In the genomic region with DNA sequence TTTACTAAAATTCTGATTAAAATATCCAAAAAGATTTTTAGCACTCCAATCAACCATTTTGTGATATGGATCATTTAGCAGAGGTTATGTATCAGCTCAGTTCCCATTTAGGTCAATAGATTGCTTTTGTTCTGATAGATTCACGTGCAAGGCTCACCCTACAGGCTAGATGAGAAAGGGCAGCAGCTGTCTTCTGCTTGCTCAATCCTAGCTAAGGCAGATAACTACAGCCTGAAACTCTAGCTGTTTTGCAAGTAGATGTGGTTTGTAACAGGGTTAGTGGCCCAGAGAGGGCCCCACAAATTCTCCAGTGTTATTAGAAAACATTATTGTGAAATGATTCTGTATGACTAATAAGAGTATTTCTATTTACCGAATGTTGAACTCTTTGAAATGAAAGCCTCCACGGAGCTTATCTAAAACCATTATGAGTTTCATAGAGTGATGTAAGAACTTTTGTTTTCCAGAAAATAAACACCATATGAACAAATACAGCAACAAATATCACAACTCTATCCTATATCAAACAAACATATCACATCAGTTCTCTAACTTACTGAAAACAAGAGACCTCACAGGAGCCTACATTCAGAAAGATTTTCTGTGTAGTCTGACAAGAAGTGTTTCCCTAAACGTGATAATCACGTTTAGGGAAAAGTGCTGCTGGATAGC, we compare ENCODE assay signal across 1 cellular context.
TF ChIP-seq lines count a peak whose summit lies in the region.

No MANE protein-coding gene starts in this region.

TF ChIP-seq in WTC11, 78 proteins besides CTCF, POLR2A, EP300 and RAD21 (continued from another document):
- TF ChIP-seq STAT6 (CRISPR knock-in tag; conservative IDR thresholded peaks at IDR 0.05; ENCODE audit: low read depth) (no peak), ZNF138 (CRISPR knock-in tag; conservative IDR thresholded peaks at IDR 0.05) (no peak), ZNF671 (CRISPR knock-in tag; IDR thresholded peaks at IDR 0.05) (no peak), SMAD3 (CRISPR knock-in tag; IDR thresholded peaks at IDR 0.05; ENCODE audit: borderline replicate concordance) (no peak), ATF1 (CRISPR knock-in tag; IDR thresholded peaks at IDR 0.05) (no peak), ATF6 (CRISPR knock-in tag; IDR thresholded peaks at IDR 0.05) (no peak), ZNF416 (CRISPR knock-in tag; IDR thresholded peaks at IDR 0.05) (no peak), NFYB (CRISPR knock-in tag; conservative IDR thresholded peaks at IDR 0.05; ENCODE audit: low read depth) (no peak), HMGXB4 (CRISPR knock-in tag; IDR thresholded peaks at IDR 0.05) (no peak), RORB (CRISPR knock-in tag; IDR thresholded peaks at IDR 0.05) (no peak), EMX1 (CRISPR knock-in tag; IDR thresholded peaks at IDR 0.05) (no peak)
- TF ChIP-seq, protein P1, sequence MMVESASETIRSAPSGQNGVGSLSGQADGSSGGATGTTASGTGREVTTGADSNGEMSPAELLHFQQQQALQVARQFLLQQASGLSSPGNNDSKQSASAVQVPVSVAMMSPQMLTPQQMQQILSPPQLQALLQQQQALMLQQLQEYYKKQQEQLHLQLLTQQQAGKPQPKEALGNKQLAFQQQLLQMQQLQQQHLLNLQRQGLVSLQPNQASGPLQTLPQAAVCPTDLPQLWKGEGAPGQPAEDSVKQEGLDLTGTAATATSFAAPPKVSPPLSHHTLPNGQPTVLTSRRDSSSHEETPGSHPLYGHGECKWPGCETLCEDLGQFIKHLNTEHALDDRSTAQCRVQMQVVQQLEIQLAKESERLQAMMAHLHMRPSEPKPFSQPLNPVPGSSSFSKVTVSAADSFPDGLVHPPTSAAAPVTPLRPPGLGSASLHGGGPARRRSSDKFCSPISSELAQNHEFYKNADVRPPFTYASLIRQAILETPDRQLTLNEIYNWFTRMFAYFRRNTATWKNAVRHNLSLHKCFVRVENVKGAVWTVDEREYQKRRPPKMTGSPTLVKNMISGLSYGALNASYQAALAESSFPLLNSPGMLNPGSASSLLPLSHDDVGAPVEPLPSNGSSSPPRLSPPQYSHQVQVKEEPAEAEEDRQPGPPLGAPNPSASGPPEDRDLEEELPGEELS (CRISPR knock-in tag; IDR thresholded peaks at IDR 0.05): no peak
